ENCODE assay signal across 8 cellular contexts in the genomic region with DNA sequence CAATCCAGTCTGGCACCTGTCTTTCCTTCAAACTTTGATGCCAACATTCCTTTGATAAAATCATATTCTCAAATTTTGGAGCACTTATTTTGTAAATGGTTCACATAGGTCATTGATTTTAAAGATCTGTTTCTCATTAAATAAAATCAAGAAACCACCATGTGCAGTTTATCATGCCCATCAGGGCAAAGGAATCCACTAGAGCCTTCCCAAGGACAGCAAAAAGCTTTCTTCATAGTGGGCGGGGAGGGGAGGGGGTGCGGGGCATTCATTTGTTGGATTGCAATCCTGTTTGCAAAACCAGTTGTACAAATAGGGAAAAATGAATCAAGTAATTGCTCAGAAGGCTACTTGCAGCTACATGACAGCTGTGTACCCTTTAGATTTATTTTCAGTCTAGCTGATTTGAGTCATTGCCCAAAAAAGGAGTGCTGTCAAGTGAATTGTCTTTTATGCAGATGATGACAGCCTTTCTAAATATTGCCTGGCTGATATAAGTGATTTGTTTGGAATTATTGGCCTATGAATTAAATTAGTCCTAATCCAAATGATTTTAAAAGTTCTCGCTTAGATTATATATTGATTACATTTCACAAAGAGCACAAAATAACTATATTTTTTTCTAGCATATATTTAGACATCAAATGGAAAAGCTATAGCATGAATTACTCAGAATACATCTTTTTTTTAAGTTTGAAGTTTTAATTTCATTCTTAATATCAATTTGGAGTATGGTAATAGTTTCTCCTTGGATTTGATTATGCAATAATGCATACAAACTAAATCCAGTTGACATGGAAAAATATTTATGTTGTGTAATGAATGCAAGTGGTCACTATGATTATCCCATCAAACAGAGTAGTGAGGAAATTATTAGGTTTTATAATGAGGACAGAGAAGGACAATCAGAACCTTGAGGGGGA. TPM values are rescaled to one million over a fixed set of nuclear protein-coding genes. Genes with fewer than 3 reads are reported as not detected.
DNase-seq lines count a peak whose midpoint lies in the region; ATAC-seq and TF ChIP-seq lines count a peak whose summit lies in the region.

No MANE protein-coding gene starts in this region.

- no peaks in the 10 kb centered on the region for H3K27me3 Mint-ChIP-seq in activated naive CD8-positive, alpha-beta T cell treated with anti-CD3 and anti-CD28 coated beads for 36 hours
- H3K27me3 Mint-ChIP-seq in endodermal cell (ENCODE audit: insufficient read depth) = no peaks in the 10 kb centered on the region

- H4K20me1 ChIP-seq in OCI-LY7 (ENCODE audit: insufficient read depth, low read length) = no peaks in the 10 kb centered on the region

- no peak overlapping the region for H3K9ac ChIP-seq in endodermal cell (ENCODE audit: extremely low read depth, low read length, poor library complexity, severe bottlenecking)

- peaks cover 5% of the 10 kb centered on the region for H3K9me3 Mint-ChIP-seq in activated naive CD8-positive, alpha-beta T cell treated with anti-CD3 and anti-CD28 coated beads for 36 hours
- no peaks in the 10 kb centered on the region for H3K9me3 Mint-ChIP-seq in endodermal cell

- no peak overlapping the region for H2AFZ ChIP-seq in OCI-LY7 (ENCODE audit: low read length)

- H3K27ac Mint-ChIP-seq in activated naive CD8-positive, alpha-beta T cell treated with anti-CD3 and anti-CD28 coated beads for 36 hours = peak overlapping the region; percentile 89
- H3K27ac Mint-ChIP-seq in endodermal cell = no peak overlapping the region

- BruUV-seq in OCI-LY7 (replicated peaks; lab: Mats Ljungman, UMichigan) = no TSS peak

- H3K79me2 ChIP-seq in OCI-LY7 (ENCODE audit: insufficient read depth, low read depth, low read length) = peaks cover 11% of the 10 kb centered on the region; the same call in 1 of the 2 replicates

- intact Hi-C loops in OCI-LY7 (cut with micrococcal nuclease; ENCODE audit: unreplicated experiment) = no loop called here

- H3K27ac ChIP-seq in lung (ENCODE audit: low read depth in 1 of 2, low read length in 1 of 2) = peak overlapping the region in 1 of 2 donors; percentile 2
- H3K27ac ChIP-seq in endodermal cell (ENCODE audit: low read depth, low read length) = no peak overlapping the region
- H3K27ac ChIP-seq in OCI-LY7 (ENCODE audit: low read depth, low read length, poor library complexity, severe bottlenecking) = no peak overlapping the region

- CTCF ChIA-PET in OCI-LY7 (lab: Charles Lee; ENCODE audit: unreplicated experiment) = no interaction called here

- no peak for TF ChIP-seq POLR2A in erythroblast (IDR thresholded peaks at IDR 0.05; ENCODE audit: low read length)

- H3K4me2 ChIP-seq in OCI-LY7 (ENCODE audit: low read length) = no peak overlapping the region

- H3K4me3 ChIP-seq in MG63 (no peak overlapping the region), lung (no peak overlapping the region), endodermal cell (ENCODE audit: low read length) (no peak overlapping the region), OCI-LY7 (ENCODE audit: low read depth, low read length, poor library complexity, severe bottlenecking) (no peak overlapping the region)

- 70 to 75% methylated on average over 3 of the region's 3 CpGs for WGBS in lung, 2 donors
- WGBS in endodermal cell (ENCODE audit: insufficient coverage in 1 of 2, insufficient read length in 1 of 2), 2 experiments = 100% methylated on average over 2 of the region's 3 CpGs

- POLR2A ChIA-PET in OCI-LY7 (lab: Charles Lee) = no interaction called here

- H3K4me3 Mint-ChIP-seq in activated naive CD8-positive, alpha-beta T cell treated with anti-CD3 and anti-CD28 coated beads for 36 hours = no peak overlapping the region
- no peak overlapping the region for H3K4me3 Mint-ChIP-seq in endodermal cell

- H3K9me3 ChIP-seq in MG63 (no peaks in the 10 kb centered on the region), lung (ENCODE audit: control insufficient read depth in 2 of 2, insufficient read depth in 1 of 2, low read length in 1 of 2) (no peaks in the 10 kb centered on the region), endodermal cell (ENCODE audit: control insufficient read depth, low read length) (no peaks in the 10 kb centered on the region), OCI-LY7 (ENCODE audit: low read length) (no peaks in the 10 kb centered on the region)

- H3K36me3 Mint-ChIP-seq in activated naive CD8-positive, alpha-beta T cell treated with anti-CD3 and anti-CD28 coated beads for 36 hours = peaks cover 47% of the 10 kb centered on the region
- peaks cover 2% of the 10 kb centered on the region for H3K36me3 Mint-ChIP-seq in endodermal cell (ENCODE audit: low read depth)

- peak; percentile 19 for ATAC-seq in lung (ENCODE audit: insufficient read depth, low FRiP score)

- H3K36me3 ChIP-seq in MG63 = no peaks in the 10 kb centered on the region
- peaks cover 0 to 2% of the 10 kb centered on the region in 2 donors for H3K36me3 ChIP-seq in lung (ENCODE audit: control insufficient read depth in 2 of 2, insufficient read depth in 2 of 2, low read length in 2 of 2)
- peaks cover 5% of the 10 kb centered on the region for H3K36me3 ChIP-seq in endodermal cell (ENCODE audit: control insufficient read depth, insufficient read depth, low read length)
- no peaks in the 10 kb centered on the region for H3K36me3 ChIP-seq in OCI-LY7 (ENCODE audit: insufficient read depth, low read length)

- DNase-seq in DMS53 (lab: John Stamatoyannopoulos, UW) = peak; percentile 82
- peak; percentile 42 for DNase-seq in MG63
- DNase-seq in activated naive CD8-positive, alpha-beta T cell treated with anti-CD3 and anti-CD28 coated beads for 36 hours = no peak
- DNase-seq in lung (ENCODE audit: low spot score) = no peak
- DNase-seq in retina = no peak
- no peak for DNase-seq in endodermal cell
- no peak for DNase-seq in OCI-LY7 (ENCODE audit: low spot score)
- DNase-seq in erythroblast (lab: John Stamatoyannopoulos, UW) = no peak

- H3K9me2 ChIP-seq in OCI-LY7 (ENCODE audit: insufficient read depth, low read length) = no peaks in the 10 kb centered on the region

- peaks cover 2 to 29% of the 10 kb centered on the region in 2 donors for H3K4me1 ChIP-seq in lung (ENCODE audit: control insufficient read depth in 2 of 2, insufficient read depth in 2 of 2, low read length in 2 of 2)
- H3K4me1 ChIP-seq in endodermal cell (ENCODE audit: control insufficient read depth, insufficient read depth, low read length) = peaks cover 11% of the 10 kb centered on the region
- H3K4me1 ChIP-seq in OCI-LY7 (ENCODE audit: insufficient read depth, low read length, poor library complexity, severe bottlenecking) = peaks cover 11% of the 10 kb centered on the region

- H3K4me1 Mint-ChIP-seq in activated naive CD8-positive, alpha-beta T cell treated with anti-CD3 and anti-CD28 coated beads for 36 hours = peaks cover 75% of the 10 kb centered on the region
- H3K4me1 Mint-ChIP-seq in endodermal cell = peaks cover 20% of the 10 kb centered on the region

- no peak for TF ChIP-seq CTCF in lung (IDR thresholded peaks at IDR 0.05; ENCODE audit: control extremely low read depth, extremely low read depth)
- no peak for TF ChIP-seq CTCF in endodermal cell (conservative IDR thresholded peaks at IDR 0.05)
- TF ChIP-seq CTCF in OCI-LY7 (conservative IDR thresholded peaks at IDR 0.05; ENCODE audit: low read length) = no peak

- no peaks in the 10 kb centered on the region for H3K27me3 ChIP-seq in MG63
- H3K27me3 ChIP-seq in lung (ENCODE audit: control insufficient read depth, insufficient read depth) = no peaks in the 10 kb centered on the region
- no peaks in the 10 kb centered on the region for H3K27me3 ChIP-seq in endodermal cell (ENCODE audit: control insufficient read depth, insufficient read depth, low read length, poor library complexity, severe bottlenecking)

RNA-seq across cellular contexts. Expression of gene LRRC8B, which starts 23.2 kb away (rescaled TPM):
- total RNA-seq in MG63 (2014; rRNA removed; shearing (Covaris generic); ENCODE audit: low replicate concordance) = 1.1 and 10.3 TPM in 2 replicates
- total RNA-seq in activated naive CD8-positive, alpha-beta T cell treated with anti-CD3 and anti-CD28 coated beads for 36 hours = 10 to 100 TPM; 22.3 to 24.5 TPM
- total RNA-seq in lung (10 to 100 TPM; 16.0 to 22.8 TPM), endodermal cell (10 to 100 TPM; 39.2 to 39.4 TPM), OCI-LY7 (2022) (8.8 and 9.9 TPM in 2 replicates)
- polyA plus RNA-seq in lung = 1 to 10 TPM; 4.3 to 6.0 TPM
- polyA plus RNA-seq in endodermal cell (2013, experiment 1 of 2) = 14.3 TPM
- 15.8 TPM for polyA plus RNA-seq in endodermal cell (2013, experiment 2 of 2)
- 3.2 and 4.4 TPM in 2 replicates for total RNA-seq in OCI-LY7 (2014; rRNA removed; shearing (Covaris generic))

Comparison
In these comparisons a context has a peak if more than half of its experiments do, and no peak if none do; other contexts are left out.
1. DNase-seq: peak in DMS53 (single experiment) and MG63 (single experiment); none in activated naive CD8-positive, alpha-beta T cell treated with anti-CD3 and anti-CD28 coated beads for 36 hours (single experiment), lung (single experiment), retina (single experiment), endodermal cell (single experiment), OCI-LY7 (single experiment) and erythroblast (0 of 2).